ENCODE assay signal across 20 cellular contexts in genomic region chr1:2303781-2304180, GRCh38.
"Had no signal": no experiment of that assay in that cellular context is flagged by ENCODE, and none has a peak within 500 bp of the region (broad histone marks: within the 10 kb centered on the region; RNA-seq: fewer than 3 reads in every experiment).

No MANE protein-coding gene starts in this region.

- H3K4me3 Mint-ChIP-seq: activated CD8-positive, alpha-beta T cell treated with anti-CD3 and anti-CD28 coated beads, Interleukin-2, amount 10 ng/mL, durations not matched to agents 7 days and 5 days; activated naive CD8-positive, alpha-beta T cell; neural crest cell; stimulated activated naive CD8-positive, alpha-beta T cell treated with anti-CD3 and anti-CD28 coated beads, Interleukin-15, amount 100 ng/mL, for 72 hours had no signal

- H3K4me3 ChIP-seq: body of pancreas, testis, upper lobe of left lung had no signal

- H3K27me3 Mint-ChIP-seq: activated naive CD8-positive, alpha-beta T cell; stimulated activated naive CD8-positive, alpha-beta T cell treated with anti-CD3 and anti-CD28 coated beads, Interleukin-15, amount 100 ng/mL, for 72 hours had no signal

- H3K27me3 ChIP-seq: body of pancreas, testis, upper lobe of left lung had no signal

- H3K9me3 ChIP-seq: body of pancreas, SK-N-SH, testis, upper lobe of left lung had no signal

- H3K27ac Mint-ChIP-seq: activated naive CD8-positive, alpha-beta T cell; stimulated activated naive CD8-positive, alpha-beta T cell treated with anti-CD3 and anti-CD28 coated beads, Interleukin-15, amount 100 ng/mL, for 72 hours had no signal

- H3K9me3 Mint-ChIP-seq: neural crest cell; stimulated activated naive CD8-positive, alpha-beta T cell treated with anti-CD3 and anti-CD28 coated beads, Interleukin-15, amount 100 ng/mL, for 72 hours had no signal

- ATAC-seq: activated CD8-positive, alpha-beta T cell treated with anti-CD3 and anti-CD28 coated beads, Interleukin-2, amount 10 ng/mL, durations not matched to agents 7 days and 5 days; body of pancreas; left ventricle myocardium superior; stimulated activated naive CD8-positive, alpha-beta T cell treated with anti-CD3 and anti-CD28 coated beads, Interleukin-15, amount 100 ng/mL, for 72 hours had no signal

- DNase-seq: activated CD4-positive, alpha-beta T cell treated with anti-CD3 and anti-CD28 coated beads for 48 hours; activated CD8-positive, alpha-beta memory T cell treated with anti-CD3 and anti-CD28 coated beads, Interleukin-2, amount 50 U/mL, for 4 hours; activated CD8-positive, alpha-beta T cell treated with anti-CD3 and anti-CD28 coated beads, Interleukin-2, amount 10 ng/mL, durations not matched to agents 7 days and 5 days; activated gamma-delta T cell treated with Interleukin-2 at 50 U/mL for 16 hours; activated T-cell treated with anti-CD3 and anti-CD28 coated beads, Interleukin-2, amount 50 U/mL, for 48 hours; amniotic stem cell; body of pancreas; hippocampal formation; kidney glomerular epithelial cell; left ventricle myocardium superior; mesendoderm; SK-N-SH; stimulated activated CD4-positive, alpha-beta T cell treated with anti-CD3 and anti-CD28 coated beads, Interleukin-1b, Interleukin-23, amount 100 ng/mL, for 48 hours; stimulated activated naive CD8-positive, alpha-beta T cell treated with anti-CD3 and anti-CD28 coated beads, Interleukin-15, amount 100 ng/mL, for 72 hours; T-helper 1 cell; testis; WERI-Rb-1 had no signal

- H3K27ac ChIP-seq: body of pancreas, testis, WERI-Rb-1 had no signal
